7 cellular contexts compared by ENCODE assay signal in genomic region chr4:182425302-182425701, GRCh38.
"Had no signal": no experiment of that assay in that cellular context is flagged by ENCODE, and none has a peak within 500 bp of the region (broad histone marks: within the 10 kb centered on the region; RNA-seq: fewer than 3 reads in every experiment).

No MANE protein-coding gene starts in this region.

- H2AFZ ChIP-seq: GM23248 had no signal

- H3K4me3 ChIP-seq: GM23248, HAP-1, K562 had no signal

- H3K9ac ChIP-seq: GM23248 had no signal

- H3K36me3 ChIP-seq: HAP-1 had no signal

- DNase-seq: GM23248, GOT3, H7, HFFc6, IMR-90 had no signal

- H3K4me1 ChIP-seq: HAP-1 had no signal

- H3K27ac ChIP-seq: GM23248 had no signal

- H3K9me3 ChIP-seq: HAP-1 had no signal
